22 cellular contexts compared by ENCODE assay signal in the genomic region with DNA sequence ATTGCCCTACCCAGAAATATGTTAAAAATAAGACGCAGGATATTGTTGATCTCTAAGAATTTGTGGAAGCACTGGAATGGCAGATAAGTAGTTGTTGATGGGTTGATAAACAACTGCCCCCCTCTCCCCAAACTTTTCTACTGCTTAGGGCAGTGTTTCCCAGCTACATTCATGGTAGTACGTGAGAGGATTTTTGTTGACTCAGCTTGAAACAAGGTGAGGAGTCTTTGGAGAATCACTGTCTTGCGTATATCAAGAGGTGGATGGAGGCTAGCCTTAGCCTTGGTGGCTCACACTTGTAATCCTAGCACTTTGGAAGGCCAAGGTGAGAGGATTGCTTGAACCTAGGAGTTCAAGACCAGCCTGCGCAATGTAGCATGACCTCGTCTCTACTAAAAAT. TPM values are rescaled to one million over a fixed set of nuclear protein-coding genes. Genes with fewer than 3 reads are reported as not detected.
DNase-seq lines count a peak whose midpoint lies in the region; ATAC-seq and TF ChIP-seq lines count a peak whose summit lies in the region.
"Had no signal": no experiment of that assay in that cellular context is flagged by ENCODE, and none has a peak within 500 bp of the region (broad histone marks: within the 10 kb centered on the region; RNA-seq: fewer than 3 reads in every experiment).

No MANE protein-coding gene starts in this region.

- no peaks in the 10 kb centered on the region for H3K9me2 ChIP-seq in Loucy (replicated peaks; ENCODE audit: low read depth, low read length)

- DNase-seq in activated naive CD4-positive, alpha-beta T cell treated with anti-CD3 and anti-CD28 coated beads, Interleukin-2, amount 50 U/mL, for 72 hours (ENCODE audit: low spot score in 2 of 2): no peak
- DNase-seq in activated naive CD8-positive, alpha-beta T cell treated with anti-CD3 and anti-CD28 coated beads for 36 hours: no peak
- no peak for DNase-seq in endothelial cell (ENCODE audit: low spot score)
- no peak for DNase-seq in left lung
- DNase-seq in uterus: no peak
- DNase-seq: CD4-positive, CD25-positive, alpha-beta regulatory T cell; COR-L47; DMS79; H9; HFFc6; KBM-7; NCI-H1092; NCI-H1436; NCI-H2029; NCI-H226; NCI-H510A treated with DMSO at 0.1 percent for 48 hours; NCI-H748 treated with DMSO at 0.1 percent for 48 hours; PC-9; RPMI8226; SIG-M5 had no signal

- H3K4me2 ChIP-seq in Loucy (ENCODE audit: low read depth, low read length, poor library complexity, severe bottlenecking): peak overlapping the region; percentile 40
- H3K4me2 ChIP-seq: PC-9 had no signal

- no peak for TF ChIP-seq CTCF in Loucy (conservative IDR thresholded peaks at IDR 0.05; ENCODE audit: low read length)
- no peak for TF ChIP-seq CTCF in endothelial cell (IDR thresholded peaks at IDR 0.05; ENCODE audit: unreplicated experiment)
- TF ChIP-seq CTCF in left lung (IDR thresholded peaks at IDR 0.05): no peak
- TF ChIP-seq CTCF in uterus (IDR thresholded peaks at IDR 0.05): no peak

- peaks cover 66% of the 10 kb centered on the region for H4K20me1 ChIP-seq in Loucy (ENCODE audit: insufficient read depth, low read length, poor library complexity, severe bottlenecking)

- peaks cover 86% of the 10 kb centered on the region for H3K4me1 Mint-ChIP-seq in activated naive CD4-positive, alpha-beta T cell treated with anti-CD3 and anti-CD28 coated beads, Interleukin-2, amount 50 U/mL, for 24 hours
- peaks cover 79% of the 10 kb centered on the region for H3K4me1 Mint-ChIP-seq in activated naive CD8-positive, alpha-beta T cell treated with anti-CD3 and anti-CD28 coated beads for 36 hours
- peaks cover 48% of the 10 kb centered on the region for H3K4me1 Mint-ChIP-seq in endothelial cell (ENCODE audit: unreplicated experiment)

- H3K27me3 ChIP-seq in Loucy (ENCODE audit: insufficient read depth, low read length, poor library complexity, severe bottlenecking) (no peaks in the 10 kb centered on the region), left lung (no peaks in the 10 kb centered on the region), uterus (no peaks in the 10 kb centered on the region)

- H3K36me3 ChIP-seq in Loucy (ENCODE audit: insufficient read depth, low read length) (no peaks in the 10 kb centered on the region), left lung (no peaks in the 10 kb centered on the region), uterus (no peaks in the 10 kb centered on the region)

- peaks cover 98% of the 10 kb centered on the region for H3K79me2 ChIP-seq in Loucy (ENCODE audit: insufficient read depth, low read length)

- H3K36me3 Mint-ChIP-seq in activated naive CD4-positive, alpha-beta T cell treated with anti-CD3 and anti-CD28 coated beads, Interleukin-2, amount 50 U/mL, for 24 hours: peaks cover 30% of the 10 kb centered on the region
- H3K36me3 Mint-ChIP-seq in activated naive CD4-positive, alpha-beta T cell treated with anti-CD3 and anti-CD28 coated beads, Interleukin-2, amount 50 U/mL, for 72 hours: peaks cover 9 to 64% of the 10 kb centered on the region in 2 donors
- peaks cover 76% of the 10 kb centered on the region for H3K36me3 Mint-ChIP-seq in activated naive CD8-positive, alpha-beta T cell treated with anti-CD3 and anti-CD28 coated beads for 36 hours
- H3K36me3 Mint-ChIP-seq in endothelial cell (ENCODE audit: low read depth, unreplicated experiment): peaks cover 14% of the 10 kb centered on the region

- H3K4me3 ChIP-seq in Loucy (ENCODE audit: low read length, poor library complexity, severe bottlenecking) (no peak overlapping the region), left lung (no peak overlapping the region), uterus (no peak overlapping the region)
- H3K4me3 ChIP-seq: PC-9 had no signal

- no peaks in the 10 kb centered on the region for H3K9me3 ChIP-seq in Loucy (ENCODE audit: insufficient read depth, low read depth, low read length)
- no peaks in the 10 kb centered on the region for H3K9me3 ChIP-seq in left lung
- H3K9me3 ChIP-seq in uterus: no peaks in the 10 kb centered on the region

- H3K27me3 Mint-ChIP-seq in activated naive CD4-positive, alpha-beta T cell treated with anti-CD3 and anti-CD28 coated beads, Interleukin-2, amount 50 U/mL, for 24 hours: no peaks in the 10 kb centered on the region
- no peaks in the 10 kb centered on the region for H3K27me3 Mint-ChIP-seq in activated naive CD8-positive, alpha-beta T cell treated with anti-CD3 and anti-CD28 coated beads for 36 hours
- H3K27me3 Mint-ChIP-seq in endothelial cell (ENCODE audit: unreplicated experiment): peaks cover 8% of the 10 kb centered on the region
- H3K27me3 Mint-ChIP-seq: CD4-positive, CD25-positive, alpha-beta regulatory T cell had no signal

- no peak overlapping the region for H2AFZ ChIP-seq in Loucy (ENCODE audit: low read length)
- H2AFZ ChIP-seq: PC-9 had no signal

- H3K4me3 Mint-ChIP-seq in activated naive CD4-positive, alpha-beta T cell treated with anti-CD3 and anti-CD28 coated beads, Interleukin-2, amount 50 U/mL, for 24 hours: peak overlapping the region; percentile 36
- no peak overlapping the region for H3K4me3 Mint-ChIP-seq in activated naive CD8-positive, alpha-beta T cell treated with anti-CD3 and anti-CD28 coated beads for 36 hours
- H3K4me3 Mint-ChIP-seq in endothelial cell (ENCODE audit: unreplicated experiment): peak overlapping the region; percentile 7
- H3K4me3 Mint-ChIP-seq: H9, HFFc6 had no signal

- H3K4me1 ChIP-seq in Loucy (ENCODE audit: insufficient read depth, low read length, poor library complexity, severe bottlenecking) (peaks cover 61% of the 10 kb centered on the region), left lung (peaks cover 6 to 20% of the 10 kb centered on the region in 2 donors), uterus (no peaks in the 10 kb centered on the region)

- H3K27ac Mint-ChIP-seq in activated naive CD4-positive, alpha-beta T cell treated with anti-CD3 and anti-CD28 coated beads, Interleukin-2, amount 50 U/mL, for 24 hours: no peak overlapping the region
- peak overlapping the region in 1 of 2 donors; percentile 77 for H3K27ac Mint-ChIP-seq in activated naive CD4-positive, alpha-beta T cell treated with anti-CD3 and anti-CD28 coated beads, Interleukin-2, amount 50 U/mL, for 72 hours
- H3K27ac Mint-ChIP-seq in activated naive CD8-positive, alpha-beta T cell treated with anti-CD3 and anti-CD28 coated beads for 36 hours: peak overlapping the region; percentile 47
- H3K27ac Mint-ChIP-seq in endothelial cell (ENCODE audit: unreplicated experiment): peak overlapping the region; percentile 77
- H3K27ac Mint-ChIP-seq: HFFc6 had no signal

- intact Hi-C loops in left lung (cut with DNase I) (no loop called here), uterus (cut with DNase I; ENCODE audit: low total_unique reads) (no loop called here)

- TF ChIP-seq POLR2A in uterus (IDR thresholded peaks at IDR 0.05): no peak

- H3K9me3 Mint-ChIP-seq in activated naive CD4-positive, alpha-beta T cell treated with anti-CD3 and anti-CD28 coated beads, Interleukin-2, amount 50 U/mL, for 24 hours: no peaks in the 10 kb centered on the region
- no peaks in the 10 kb centered on the region for H3K9me3 Mint-ChIP-seq in activated naive CD4-positive, alpha-beta T cell treated with anti-CD3 and anti-CD28 coated beads, Interleukin-2, amount 50 U/mL, for 72 hours
- peaks cover 3% of the 10 kb centered on the region for H3K9me3 Mint-ChIP-seq in activated naive CD8-positive, alpha-beta T cell treated with anti-CD3 and anti-CD28 coated beads for 36 hours
- H3K9me3 Mint-ChIP-seq in endothelial cell (ENCODE audit: unreplicated experiment): no peaks in the 10 kb centered on the region
- H3K9me3 Mint-ChIP-seq: CD4-positive, CD25-positive, alpha-beta regulatory T cell; H9; HFFc6 had no signal

- no peak overlapping the region for H3K9ac ChIP-seq in Loucy (ENCODE audit: low read depth, low read length, poor library complexity, severe bottlenecking)

- no peak for ATAC-seq in activated naive CD4-positive, alpha-beta T cell treated with anti-CD3 and anti-CD28 coated beads, Interleukin-2, amount 50 U/mL, for 72 hours
- ATAC-seq in left lung: no peak

- H3K27ac ChIP-seq in left lung (no peak overlapping the region), uterus (no peak overlapping the region)
- H3K27ac ChIP-seq: PC-9 had no signal

- no peaks in the 10 kb centered on the region for H3F3A ChIP-seq in Loucy (ENCODE audit: low read depth)

RNA-seq across cellular contexts. Expression of a gene that starts 5.7 kb away (rescaled TPM):
- total RNA-seq in activated naive CD4-positive, alpha-beta T cell treated with anti-CD3 and anti-CD28 coated beads, Interleukin-2, amount 50 U/mL, for 72 hours: 10 to 100 TPM; 43.7 to 62.2 TPM
- 10 to 100 TPM; 71.4 to 73.1 TPM for total RNA-seq in activated naive CD8-positive, alpha-beta T cell treated with anti-CD3 and anti-CD28 coated beads for 36 hours
- 37.1 TPM for total RNA-seq in endothelial cell (ENCODE audit: unreplicated experiment)
- total RNA-seq in left lung: 10 to 100 TPM; 26.1 to 34.0 TPM
- total RNA-seq in uterus: 10 to 100 TPM; 20.5 to 40.2 (median 28.3) TPM

RNA-seq across cellular contexts. Expression of a gene that starts 5.9 kb away (rescaled TPM):
- 100 to 1,000 TPM; 166 to 309 TPM for total RNA-seq in activated naive CD4-positive, alpha-beta T cell treated with anti-CD3 and anti-CD28 coated beads, Interleukin-2, amount 50 U/mL, for 72 hours
- total RNA-seq in activated naive CD8-positive, alpha-beta T cell treated with anti-CD3 and anti-CD28 coated beads for 36 hours: 100 to 1,000 TPM; 430 to 465 TPM
- total RNA-seq in endothelial cell (ENCODE audit: unreplicated experiment): 374 TPM
- total RNA-seq in left lung: 100 to 1,000 TPM; 139 to 218 TPM
- 100 to 1,000 TPM; 149 to 313 (median 248) TPM for total RNA-seq in uterus
